Comparison of ENCODE assay signal across 13 cellular contexts in the genomic region with DNA sequence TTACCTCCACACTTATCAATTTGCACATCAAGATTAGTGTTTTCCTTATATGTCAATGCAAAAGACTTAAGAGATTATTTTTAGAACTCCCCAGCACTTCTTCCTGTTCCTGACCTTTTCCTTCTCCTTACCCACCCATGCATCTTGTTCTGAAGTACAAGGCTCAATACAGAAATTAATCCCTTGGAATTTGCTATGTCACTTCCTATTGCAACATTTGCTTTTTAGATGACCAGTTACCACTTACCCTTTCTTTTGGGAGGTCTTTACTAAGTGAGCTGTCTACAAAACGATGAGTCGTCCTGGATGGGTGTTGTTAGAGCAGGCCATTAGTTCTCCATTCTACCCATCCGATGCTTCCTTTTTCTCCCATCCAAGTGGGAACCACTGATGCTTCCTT.
DNase-seq lines count a peak whose midpoint lies in the region; ATAC-seq and TF ChIP-seq lines count a peak whose summit lies in the region.
"Had no signal": no experiment of that assay in that cellular context is flagged by ENCODE, and none has a peak within 500 bp of the region (broad histone marks: within the 10 kb centered on the region; RNA-seq: fewer than 3 reads in every experiment).

No MANE protein-coding gene starts in this region.

- no TSS peak for BruUV-seq in A673 (replicated peaks; lab: Mats Ljungman, UMichigan)

- no peak overlapping the region for H3K4me2 ChIP-seq in SK-N-SH

- POLR2A ChIA-PET in A673 (lab: Charles Lee; ENCODE audit: low non-redundant PET) (no interaction called here), HEK293 (lab: Yijun Ruan, JAX) (no interaction called here), SK-N-SH (lab: Yijun Ruan, JAX) (no interaction called here)

- TF ChIP-seq CTCF in A673 (conservative IDR thresholded peaks at IDR 0.05; ENCODE audit: low read depth, low read length) (no peak), HEK293 (tag by site-specific recombination; IDR thresholded peaks at IDR 0.05) (no peak), SK-N-SH (IDR thresholded peaks at IDR 0.05) (no peak), foreskin fibroblast (IDR thresholded peaks at IDR 0.05; ENCODE audit: low read depth, low read length) (no peak)

- H3K27me3 ChIP-seq in A673 (replicated peaks; ENCODE audit: insufficient read depth, low read depth, low read length, poor library complexity), result no peaks in the 10 kb centered on the region
- no peaks in the 10 kb centered on the region for H3K27me3 ChIP-seq in SK-N-SH (ENCODE audit: insufficient read depth)
- H3K27me3 ChIP-seq: sigmoid colon had no signal

- no peak for TF ChIP-seq RAD21 in SK-N-SH (IDR thresholded peaks at IDR 0.05; ENCODE audit: low read length)

- H3K79me2 ChIP-seq in SK-N-SH (ENCODE audit: insufficient read depth), result peaks cover 92% of the 10 kb centered on the region

- 46% methylated on average over 3 of the region's 3 CpGs for WGBS in SK-N-SH (ENCODE audit: low lambda C conversion rate)

- H3K9me2 ChIP-seq in SK-N-SH, result no peaks in the 10 kb centered on the region

- peaks cover 41% of the 10 kb centered on the region for H3F3A ChIP-seq in SK-N-SH (replicated peaks; ENCODE audit: insufficient read depth)

- H3K9ac ChIP-seq in SK-N-SH, result no peak overlapping the region

- H3K9me3 ChIP-seq in A673 (ENCODE audit: low read depth, low read length, poor library complexity, severe bottlenecking), result no peaks in the 10 kb centered on the region
- H3K9me3 ChIP-seq in HEK293 (ENCODE audit: control insufficient read depth, insufficient read depth, low read depth, low read length), result no peaks in the 10 kb centered on the region
- H3K9me3 ChIP-seq in SK-N-SH, result no peaks in the 10 kb centered on the region
- H3K9me3 ChIP-seq: sigmoid colon had no signal

- ATAC-seq in GM18861 (IDR thresholded peaks at IDR 0.05; ENCODE audit: unreplicated experiment), result no peak
- no peak for ATAC-seq in HG02588 (IDR thresholded peaks at IDR 0.05; ENCODE audit: unreplicated experiment)
- ATAC-seq in HG03457 (IDR thresholded peaks at IDR 0.05; ENCODE audit: unreplicated experiment), result no peak

- no peaks in the 10 kb centered on the region for H3K4me1 ChIP-seq in A673 (ENCODE audit: insufficient read depth, low read length, poor library complexity, severe bottlenecking)
- H3K4me1 ChIP-seq in HEK293 (ENCODE audit: control insufficient read depth, insufficient read depth, low read length), result peaks cover 13% of the 10 kb centered on the region
- H3K4me1 ChIP-seq in SK-N-SH (ENCODE audit: control insufficient read depth in 1 of 2, insufficient read depth in 2 of 2, low read depth in 1 of 2, low read length in 1 of 2), result peaks cover 17 to 20% of the 10 kb centered on the region in 2 experiments; a peak in 3 of 4 replicates

- no peaks in the 10 kb centered on the region for H4K20me1 ChIP-seq in SK-N-SH (ENCODE audit: insufficient read depth)

- intact Hi-C loops in A673 (cut with micrococcal nuclease; ENCODE audit: unreplicated experiment), result no loop called here

- DNase-seq in A673 (ENCODE audit: low spot score), result peak; percentile 1
- no peak for DNase-seq in SK-N-SH
- DNase-seq in foreskin fibroblast, result peak; percentile 91 to 94
- DNase-seq in NCI-H2107 (lab: John Stamatoyannopoulos, UW), result no peak
- DNase-seq: hypothalamus, NCI-H1436 treated with DMSO at 0.1 percent for 48 hours, sigmoid colon, WERI-Rb-1 had no signal

- no peak overlapping the region for H2AFZ ChIP-seq in SK-N-SH (ENCODE audit: low read depth)

- H3K4me3 ChIP-seq in A673 (ENCODE audit: low read depth, low read length, poor library complexity, severe bottlenecking) (no peak overlapping the region), HEK293 (ENCODE audit: low read depth, low read length) (no peak overlapping the region), SK-N-SH (ENCODE audit: low read depth in 2 of 2, low read length in 1 of 2) (no peak overlapping the region), foreskin fibroblast (ENCODE audit: low read depth in 1 of 2, low read length in 2 of 2) (no peak overlapping the region)
- H3K4me3 ChIP-seq: coronary artery, sigmoid colon had no signal

- no peaks in the 10 kb centered on the region for H3K36me3 ChIP-seq in A673 (ENCODE audit: insufficient read depth, low read length, poor library complexity, severe bottlenecking)
- no peaks in the 10 kb centered on the region for H3K36me3 ChIP-seq in HEK293 (ENCODE audit: control insufficient read depth in 2 of 2, insufficient read depth in 1 of 2, low read length in 2 of 2)
- H3K36me3 ChIP-seq in SK-N-SH (replicated peaks in 1 of 2; ENCODE audit: control insufficient read depth in 1 of 2, insufficient read depth in 2 of 2, low read length in 1 of 2), result peaks cover 2 to 27% of the 10 kb centered on the region in 2 experiments
- H3K36me3 ChIP-seq: sigmoid colon had no signal

- H3K27ac ChIP-seq in A673 (ENCODE audit: low read depth, low read length, poor library complexity, severe bottlenecking) (no peak overlapping the region), HEK293 (ENCODE audit: extremely low read depth, low read depth, low read length) (no peak overlapping the region), SK-N-SH (ENCODE audit: low read depth in 2 of 2, low read length in 1 of 2) (peak overlapping the region; percentile 36 to 70; a peak in 3 of 4 replicates)
- H3K27ac ChIP-seq: coronary artery, WERI-Rb-1 had no signal

- CTCF ChIA-PET in A673 (lab: Charles Lee) (no interaction called here), HEK293 (lab: Yijun Ruan, JAX) (no interaction called here), SK-N-SH (lab: Yijun Ruan, JAX) (no interaction called here)

- TF ChIP-seq EP300 in SK-N-SH (IDR thresholded peaks at IDR 0.05; ENCODE audit: borderline replicate concordance in 1 of 2, low read depth in 1 of 2, low read length in 1 of 2), result no peak; a peak in 1 of 4 replicates

TF ChIP-seq in HEK293, 187 proteins besides CTCF, POLR2A, EP300 and RAD21:
- TF ChIP-seq, protein P1, sequence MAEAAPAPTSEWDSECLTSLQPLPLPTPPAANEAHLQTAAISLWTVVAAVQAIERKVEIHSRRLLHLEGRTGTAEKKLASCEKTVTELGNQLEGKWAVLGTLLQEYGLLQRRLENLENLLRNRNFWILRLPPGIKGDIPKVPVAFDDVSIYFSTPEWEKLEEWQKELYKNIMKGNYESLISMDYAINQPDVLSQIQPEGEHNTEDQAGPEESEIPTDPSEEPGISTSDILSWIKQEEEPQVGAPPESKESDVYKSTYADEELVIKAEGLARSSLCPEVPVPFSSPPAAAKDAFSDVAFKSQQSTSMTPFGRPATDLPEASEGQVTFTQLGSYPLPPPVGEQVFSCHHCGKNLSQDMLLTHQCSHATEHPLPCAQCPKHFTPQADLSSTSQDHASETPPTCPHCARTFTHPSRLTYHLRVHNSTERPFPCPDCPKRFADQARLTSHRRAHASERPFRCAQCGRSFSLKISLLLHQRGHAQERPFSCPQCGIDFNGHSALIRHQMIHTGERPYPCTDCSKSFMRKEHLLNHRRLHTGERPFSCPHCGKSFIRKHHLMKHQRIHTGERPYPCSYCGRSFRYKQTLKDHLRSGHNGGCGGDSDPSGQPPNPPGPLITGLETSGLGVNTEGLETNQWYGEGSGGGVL (tag by site-specific recombination; IDR thresholded peaks at IDR 0.05), result no peak
- 0 out of 2 replicates have a peak, but pooled peaks have one; percentile 40 for TF ChIP-seq PRDM1 (tag by site-specific recombination; IDR thresholded peaks at IDR 0.05)

TF ChIP-seq in SK-N-SH, 30 proteins besides CTCF, POLR2A, EP300 and RAD21 (continues in another document):
- TF ChIP-seq SMC3 (IDR thresholded peaks at IDR 0.05; ENCODE audit: low read depth, low read length), result no peak
- TF ChIP-seq, protein P2, sequence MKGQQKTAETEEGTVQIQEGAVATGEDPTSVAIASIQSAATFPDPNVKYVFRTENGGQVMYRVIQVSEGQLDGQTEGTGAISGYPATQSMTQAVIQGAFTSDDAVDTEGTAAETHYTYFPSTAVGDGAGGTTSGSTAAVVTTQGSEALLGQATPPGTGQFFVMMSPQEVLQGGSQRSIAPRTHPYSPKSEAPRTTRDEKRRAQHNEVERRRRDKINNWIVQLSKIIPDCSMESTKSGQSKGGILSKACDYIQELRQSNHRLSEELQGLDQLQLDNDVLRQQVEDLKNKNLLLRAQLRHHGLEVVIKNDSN (IDR thresholded peaks at IDR 0.05; ENCODE audit: borderline replicate concordance, low read depth), result no peak
- TF ChIP-seq TEAD4 (IDR thresholded peaks at IDR 0.05; ENCODE audit: borderline replicate concordance, insufficient read depth), result 0 out of 2 replicates have a peak, but pooled peaks have one; percentile 18
- TF ChIP-seq TCF12 (IDR thresholded peaks at IDR 0.05), result peak; percentile 54
- no peak for TF ChIP-seq YY1 (IDR thresholded peaks at IDR 0.05; ENCODE audit: low read depth)
- TF ChIP-seq CHD2 (IDR thresholded peaks at IDR 0.05; ENCODE audit: low read length, partially characterized antibody), result no peak
- TF ChIP-seq JUND (IDR thresholded peaks at IDR 0.05), result no peak; the same call in 1 of the 2 replicates
- TF ChIP-seq, protein P3, sequence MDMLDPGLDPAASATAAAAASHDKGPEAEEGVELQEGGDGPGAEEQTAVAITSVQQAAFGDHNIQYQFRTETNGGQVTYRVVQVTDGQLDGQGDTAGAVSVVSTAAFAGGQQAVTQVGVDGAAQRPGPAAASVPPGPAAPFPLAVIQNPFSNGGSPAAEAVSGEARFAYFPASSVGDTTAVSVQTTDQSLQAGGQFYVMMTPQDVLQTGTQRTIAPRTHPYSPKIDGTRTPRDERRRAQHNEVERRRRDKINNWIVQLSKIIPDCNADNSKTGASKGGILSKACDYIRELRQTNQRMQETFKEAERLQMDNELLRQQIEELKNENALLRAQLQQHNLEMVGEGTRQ (IDR thresholded peaks at IDR 0.05; ENCODE audit: borderline replicate concordance, low read depth, low read length), result no peak

Comparison
In these comparisons a context has a peak if more than half of its experiments do, and no peak if none do; other contexts are left out.
1. DNase-seq: peak in A673 (single experiment) and foreskin fibroblast (2 of 2); none in SK-N-SH (single experiment) and NCI-H2107 (single experiment).
2. H3K27ac ChIP-seq: peak in SK-N-SH (2 of 2); none in A673 (single experiment) and HEK293 (single experiment).